35 cellular contexts compared by ENCODE assay signal in the genomic region with DNA sequence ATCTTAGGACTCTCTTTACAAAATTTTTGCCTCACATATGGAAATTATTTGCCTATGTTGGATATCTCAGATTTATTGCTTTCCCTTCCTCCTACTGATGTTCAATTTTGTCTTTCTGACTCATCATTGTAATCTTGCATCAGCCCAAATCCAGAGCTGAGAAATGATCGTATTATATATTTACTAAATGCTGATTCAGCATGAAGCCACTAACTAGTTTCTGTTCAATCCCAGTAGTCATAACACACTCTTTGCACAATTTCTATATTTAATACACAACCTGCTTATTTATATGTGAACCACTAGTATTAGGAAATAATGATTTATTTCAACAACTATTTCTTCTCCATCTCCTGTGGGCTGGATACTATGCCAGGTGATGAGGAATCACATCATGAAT.
"Had no signal": no experiment of that assay in that cellular context is flagged by ENCODE, and none has a peak within 500 bp of the region (broad histone marks: within the 10 kb centered on the region; RNA-seq: fewer than 3 reads in every experiment).

No MANE protein-coding gene starts in this region.

- H3K4me3 Mint-ChIP-seq: activated B cell treated with CpG ODN at 0.5 μM for 24 hours; activated CD8-positive, alpha-beta T cell treated with anti-CD3 and anti-CD28 coated beads for 36 hours; activated naive CD4-positive, alpha-beta T cell treated with anti-CD3 and anti-CD28 coated beads for 36 hours; activated naive CD4-positive, alpha-beta T cell treated with anti-CD3 and anti-CD28 coated beads, Interleukin-2, amount 50 U/mL, for 24 hours; activated naive CD8-positive, alpha-beta T cell treated with anti-CD3 and anti-CD28 coated beads for 36 hours; activated naive CD8-positive, alpha-beta T cell treated with anti-CD3 and anti-CD28 coated beads, Interleukin-2, amount 50 U/mL, for 24 hours; activated T-helper 1 cell treated with anti-CD3 and anti-CD28 coated beads, Interleukin-12 subunit alpha, Interleukin-12 subunit beta, Interleukin-2, Interleukin-4 antibody, amounts not matched to agents 30 ng/mL and 10 ng/mL and 1 ng/mL, durations not matched to agents 14 hours and 24 hours and 36 hours; brain; central memory CD8-positive, alpha-beta T cell; dendritic cell treated with granulocyte-macrophage colony-stimulating factor and Interleukin-4, amounts not matched to agents 40 ng/mL and 50 ng/mL, for 4 days; endodermal cell; T-helper 1 cell treated with Interleukin-12 subunit alpha and Interleukin-12 subunit beta and Interleukin-4 antibody, amounts not matched to agents 30 μg/mL and 1 μg/mL, for 36 hours had no signal

- H3K9me3 Mint-ChIP-seq: activated naive CD4-positive, alpha-beta T cell treated with anti-CD3 and anti-CD28 coated beads, Interleukin-2, amount 50 U/mL, for 24 hours; brain; dendritic cell treated with granulocyte-macrophage colony-stimulating factor and Interleukin-4, amounts not matched to agents 40 ng/mL and 50 ng/mL, for 4 days; endodermal cell had no signal

- H3K4me1 Mint-ChIP-seq: activated B cell treated with CpG ODN at 0.5 μM for 24 hours; activated naive CD4-positive, alpha-beta T cell treated with anti-CD3 and anti-CD28 coated beads, Interleukin-2, amount 50 U/mL, for 24 hours; activated naive CD8-positive, alpha-beta T cell treated with anti-CD3 and anti-CD28 coated beads for 36 hours; activated naive CD8-positive, alpha-beta T cell treated with anti-CD3 and anti-CD28 coated beads, Interleukin-2, amount 50 U/mL, for 24 hours; brain; central memory CD8-positive, alpha-beta T cell had no signal

- H3K27me3 ChIP-seq: adrenal gland, dorsolateral prefrontal cortex, foreskin keratinocyte, gastrocnemius medialis, heart left ventricle had no signal

- H3K27ac ChIP-seq: adrenal gland, coronary artery, dorsolateral prefrontal cortex, foreskin keratinocyte, gastrocnemius medialis, heart left ventricle, WERI-Rb-1 had no signal

- H3K4me3 ChIP-seq: adrenal gland, coronary artery, dorsolateral prefrontal cortex, gastrocnemius medialis, heart left ventricle had no signal

- H3K27me3 Mint-ChIP-seq: activated B cell treated with CpG ODN at 0.5 μM for 24 hours; activated CD8-positive, alpha-beta T cell treated with anti-CD3 and anti-CD28 coated beads for 36 hours; activated naive CD4-positive, alpha-beta T cell treated with anti-CD3 and anti-CD28 coated beads, Interleukin-2, amount 50 U/mL, for 24 hours; activated naive CD8-positive, alpha-beta T cell treated with anti-CD3 and anti-CD28 coated beads for 36 hours; activated naive CD8-positive, alpha-beta T cell treated with anti-CD3 and anti-CD28 coated beads, Interleukin-2, amount 50 U/mL, for 24 hours; central memory CD8-positive, alpha-beta T cell; dendritic cell treated with granulocyte-macrophage colony-stimulating factor and Interleukin-4, amounts not matched to agents 40 ng/mL and 50 ng/mL, for 4 days had no signal

- FAIRE-seq: bronchial epithelial cell had no signal

- H3K9me3 ChIP-seq: adrenal gland, gastrocnemius medialis, heart left ventricle had no signal

- H3K4me1 ChIP-seq: adrenal gland, foreskin keratinocyte, gastrocnemius medialis, heart left ventricle had no signal

- H3K36me3 ChIP-seq: adrenal gland, gastrocnemius medialis, heart left ventricle, WERI-Rb-1 had no signal

- H3K27ac Mint-ChIP-seq: activated B cell treated with CpG ODN at 0.5 μM for 24 hours; activated CD8-positive, alpha-beta T cell treated with anti-CD3 and anti-CD28 coated beads for 36 hours; activated naive CD4-positive, alpha-beta T cell treated with anti-CD3 and anti-CD28 coated beads for 36 hours; activated naive CD4-positive, alpha-beta T cell treated with anti-CD3 and anti-CD28 coated beads, Interleukin-2, amount 50 U/mL, for 24 hours; activated naive CD8-positive, alpha-beta T cell treated with anti-CD3 and anti-CD28 coated beads for 36 hours; activated naive CD8-positive, alpha-beta T cell treated with anti-CD3 and anti-CD28 coated beads, Interleukin-2, amount 50 U/mL, for 24 hours; activated T-helper 1 cell treated with anti-CD3 and anti-CD28 coated beads, Interleukin-12 subunit alpha, Interleukin-12 subunit beta, Interleukin-2, Interleukin-4 antibody, amounts not matched to agents 30 ng/mL and 10 ng/mL and 1 ng/mL, durations not matched to agents 14 hours and 24 hours and 36 hours; activated T-helper 2 cell treated with anti-CD3 and anti-CD28 coated beads, Interferon-gamma antibody, Interleukin-2, Interleukin-4, amounts not matched to agents 10 μg/mL and 5 μg/mL and 100 μg/mL, durations not matched to agents 14 hours and 24 hours and 36 hours; brain; dendritic cell treated with granulocyte-macrophage colony-stimulating factor and Interleukin-4, amounts not matched to agents 40 ng/mL and 50 ng/mL, for 4 days; endodermal cell; T-helper 1 cell treated with Interleukin-12 subunit alpha and Interleukin-12 subunit beta and Interleukin-4 antibody, amounts not matched to agents 30 μg/mL and 1 μg/mL, for 36 hours had no signal

- DNase-seq: activated B cell treated with CpG ODN at 0.5 μM for 24 hours; activated CD4-positive, alpha-beta T cell treated with anti-CD3 and anti-CD28 coated beads for 48 hours; activated CD4-positive, alpha-beta T cell treated with anti-CD3 and anti-CD28 coated beads, Interleukin-2, amount 50 U/mL, for 1 hour; activated CD4-positive, alpha-beta T cell treated with anti-CD3 and anti-CD28 coated beads, Interleukin-2, amount 50 U/mL, for 48 hours; activated CD8-positive, alpha-beta memory T cell treated with anti-CD3 and anti-CD28 coated beads for 24 hours; activated CD8-positive, alpha-beta T cell treated with anti-CD3 and anti-CD28 coated beads for 36 hours; activated effector memory CD4-positive, alpha-beta T cell treated with anti-CD3 and anti-CD28 coated beads, Interleukin-2, amount 50 U/mL, for 16 hours; activated naive CD4-positive, alpha-beta T cell treated with anti-CD3 and anti-CD28 coated beads for 36 hours; activated naive CD8-positive, alpha-beta T cell treated with anti-CD3 and anti-CD28 coated beads for 36 hours; activated naive CD8-positive, alpha-beta T cell treated with anti-CD3 and anti-CD28 coated beads, Interleukin-2, amount 50 U/mL, for 24 hours; activated T-cell treated with anti-CD3 and anti-CD28 coated beads, Interleukin-2, amount 50 U/mL, for 1 hour; activated T-cell treated with anti-CD3 and anti-CD28 coated beads, Interleukin-2, amount 50 U/mL, for 48 hours; adrenal gland; amygdala; aorta; dorsolateral prefrontal cortex; effector memory CD4-positive, alpha-beta T cell; endodermal cell; foreskin keratinocyte; gastrocnemius medialis; glutamatergic neuron; heart left ventricle; T-helper 9 cell; WERI-Rb-1 had no signal

- ATAC-seq: activated CD4-positive, CD25-positive, alpha-beta regulatory T cell treated with anti-CD3 and anti-CD28 coated beads, Interleukin-2, amount 50 U/mL, for 24 hours; activated CD8-positive, alpha-beta T cell treated with anti-CD3 and anti-CD28 coated beads for 36 hours; activated naive CD8-positive, alpha-beta T cell treated with anti-CD3 and anti-CD28 coated beads, Interleukin-2, amount 50 U/mL, for 24 hours; esophagus mucosa; foreskin keratinocyte; gastrocnemius medialis; heart left ventricle had no signal

- H3K36me3 Mint-ChIP-seq: activated naive CD8-positive, alpha-beta T cell treated with anti-CD3 and anti-CD28 coated beads for 36 hours; brain had no signal
